12 cellular contexts compared by ENCODE assay signal in genomic region chr10:65394898-65395297, GRCh38.
DNase-seq lines count a peak whose midpoint lies in the region; ATAC-seq, FAIRE-seq and TF ChIP-seq lines count a peak whose summit lies in the region.
"Had no signal": no experiment of that assay in that cellular context is flagged by ENCODE, and none has a peak within 500 bp of the region (broad histone marks: within the 10 kb centered on the region; RNA-seq: fewer than 3 reads in every experiment).

No MANE protein-coding gene starts in this region.

- H3K36me3 Mint-ChIP-seq in stimulated activated effector memory CD8-positive, alpha-beta T cell treated with anti-CD3 and anti-CD28 coated beads, Interleukin-12 subunit alpha, Interleukin-12 subunit beta, amount 100 ng/mL, for 72 hours = no peaks in the 10 kb centered on the region

- 69 to 81% (median 74%) methylated on average over 1 of the region's 1 CpG for WGBS in heart left ventricle, 4 donors

- intact Hi-C loops in heart left ventricle (cut with DNase I) (no loop called here), tibial artery (cut with DNase I; ENCODE audit: low total_unique reads) (no loop called here)

- H3K9me3 Mint-ChIP-seq in stimulated activated effector memory CD8-positive, alpha-beta T cell treated with anti-CD3 and anti-CD28 coated beads, Interleukin-12 subunit alpha, Interleukin-12 subunit beta, amount 100 ng/mL, for 72 hours = peaks cover 23% of the 10 kb centered on the region

- H3K4me1 ChIP-seq in heart left ventricle = no peaks in the 10 kb centered on the region
- no peaks in the 10 kb centered on the region for H3K4me1 ChIP-seq in tibial artery

- H3K27me3 ChIP-seq in heart left ventricle (no peaks in the 10 kb centered on the region), tibial artery (no peaks in the 10 kb centered on the region)

- no peak overlapping the region for H3K27ac ChIP-seq in epithelial cell of prostate
- no peak overlapping the region for H3K27ac ChIP-seq in heart left ventricle
- no peak overlapping the region for H3K27ac ChIP-seq in tibial artery

- no peak for TF ChIP-seq POLR2A in heart left ventricle (IDR thresholded peaks at IDR 0.05)

- H3K4me1 Mint-ChIP-seq in stimulated activated effector memory CD8-positive, alpha-beta T cell treated with anti-CD3 and anti-CD28 coated beads, Interleukin-12 subunit alpha, Interleukin-12 subunit beta, amount 100 ng/mL, for 72 hours = no peaks in the 10 kb centered on the region

- H3K4me3 ChIP-seq in heart left ventricle (no peak overlapping the region), tibial artery (no peak overlapping the region)

- H3K36me3 ChIP-seq in heart left ventricle = no peaks in the 10 kb centered on the region
- no peaks in the 10 kb centered on the region for H3K36me3 ChIP-seq in tibial artery

- peak; percentile 43 for DNase-seq in H4 (ENCODE audit: low spot score)
- DNase-seq in RCC 7860 (ENCODE audit: low spot score) = peak; percentile 83
- DNase-seq in epithelial cell of prostate (ENCODE audit: low read depth, low spot score) = peak; percentile 45
- no peak for DNase-seq in stimulated activated effector memory CD8-positive, alpha-beta T cell treated with anti-CD3 and anti-CD28 coated beads, Interleukin-12 subunit alpha, Interleukin-12 subunit beta, amount 100 ng/mL, for 72 hours (ENCODE audit: low spot score in 2 of 2)
- no peak for DNase-seq in heart left ventricle
- DNase-seq in tibial artery = no peak
- no peak for DNase-seq in NCI-H446 treated with DMSO at 0.1 percent for 48 hours (lab: John Stamatoyannopoulos, UW)
- DNase-seq: activated CD4-positive, alpha-beta T cell treated with anti-CD3 and anti-CD28 coated beads for 4 hours; activated gamma-delta T cell treated with Interleukin-2 at 50 U/mL for 16 hours; NCI-H226 had no signal

- FAIRE-seq in RCC 7860 (lab: Jason Lieb, UNC) = peak; percentile 97
- FAIRE-seq: frontal cortex had no signal

- H3K4me3 Mint-ChIP-seq in stimulated activated effector memory CD8-positive, alpha-beta T cell treated with anti-CD3 and anti-CD28 coated beads, Interleukin-12 subunit alpha, Interleukin-12 subunit beta, amount 100 ng/mL, for 72 hours = no peak overlapping the region
- H3K4me3 Mint-ChIP-seq: stimulated activated naive CD8-positive, alpha-beta T cell treated with anti-CD3 and anti-CD28 coated beads, Interleukin-15, Interleukin-2, amounts not matched to agents 100 ng/mL and 50 ng/mL, for 24 hours had no signal

- TF ChIP-seq CTCF in heart left ventricle (IDR thresholded peaks at IDR 0.05) (no peak), tibial artery (IDR thresholded peaks at IDR 0.05) (no peak)

- H3K27ac Mint-ChIP-seq in stimulated activated effector memory CD8-positive, alpha-beta T cell treated with anti-CD3 and anti-CD28 coated beads, Interleukin-12 subunit alpha, Interleukin-12 subunit beta, amount 100 ng/mL, for 72 hours = no peak overlapping the region
- H3K27ac Mint-ChIP-seq: stimulated activated naive CD8-positive, alpha-beta T cell treated with anti-CD3 and anti-CD28 coated beads, Interleukin-15, Interleukin-2, amounts not matched to agents 100 ng/mL and 50 ng/mL, for 24 hours had no signal

- ATAC-seq in stimulated activated effector memory CD8-positive, alpha-beta T cell treated with anti-CD3 and anti-CD28 coated beads, Interleukin-12 subunit alpha, Interleukin-12 subunit beta, amount 100 ng/mL, for 72 hours = peak; percentile 34
- no peak for ATAC-seq in heart left ventricle

- no peaks in the 10 kb centered on the region for H3K9me3 ChIP-seq in heart left ventricle
- no peaks in the 10 kb centered on the region for H3K9me3 ChIP-seq in tibial artery

Comparison
In these comparisons a context has a peak if more than half of its experiments do, and no peak if none do; other contexts are left out.
1. DNase-seq: peak in H4 (single experiment), RCC 7860 (single experiment) and epithelial cell of prostate (single experiment); none in stimulated activated effector memory CD8-positive, alpha-beta T cell treated with anti-CD3 and anti-CD28 coated beads, Interleukin-12 subunit alpha, Interleukin-12 subunit beta, amount 100 ng/mL, for 72 hours (0 of 2), heart left ventricle (0 of 5), tibial artery (0 of 2) and NCI-H446 treated with DMSO at 0.1 percent for 48 hours (single experiment).